8 cellular contexts compared by ENCODE assay signal in genomic region chr7:100888529-100888987, GRCh38. TPM values are rescaled to one million over a fixed set of nuclear protein-coding genes. Genes with fewer than 3 reads are reported as not detected.
DNase-seq lines count a peak whose midpoint lies in the region; ATAC-seq and TF ChIP-seq lines count a peak whose summit lies in the region.

No MANE protein-coding gene starts in this region.

- H3K27me3 Mint-ChIP-seq in brain: peaks cover 19% of the 10 kb centered on the region

- WGBS in mesendoderm (ENCODE audit: extremely low coverage, insufficient coverage, low lambda C conversion rate): no CpG with 5 or more reads among the region's 10 CpGs

- H3K4me1 Mint-ChIP-seq in brain: peaks cover 45% of the 10 kb centered on the region

- H3K18ac ChIP-seq in mesendoderm (ENCODE audit: low read length): peak overlapping the region; percentile 70

- peak; percentile 24 for DNase-seq in A673 (ENCODE audit: low spot score)
- no peak for DNase-seq in HL-60 (ENCODE audit: low read depth in 1 of 2, low spot score in 1 of 2)
- no peak for DNase-seq in mesendoderm
- DNase-seq in glomerular visceral epithelial cell (ENCODE audit: extremely low spot score): no peak
- DNase-seq in NCI-H446 treated with DMSO at 0.1 percent for 48 hours (lab: John Stamatoyannopoulos, UW): no peak

- no peaks in the 10 kb centered on the region for H3K9me3 Mint-ChIP-seq in brain

- no peak overlapping the region for H2BK120ac ChIP-seq in mesendoderm (ENCODE audit: low read depth, low read length)

- peaks cover 50% of the 10 kb centered on the region for H3K36me3 Mint-ChIP-seq in brain

- H2BK15ac ChIP-seq in mesendoderm (replicated peaks; ENCODE audit: low read depth): no peak overlapping the region

- H3K4me1 ChIP-seq in A673 (ENCODE audit: insufficient read depth, low read length, poor library complexity, severe bottlenecking) (peaks cover 24% of the 10 kb centered on the region), mesendoderm (ENCODE audit: control insufficient read depth, low read depth, low read length) (peaks cover 2% of the 10 kb centered on the region)

- H3K36me3 ChIP-seq in A673 (ENCODE audit: insufficient read depth, low read length, poor library complexity, severe bottlenecking): peaks cover 53% of the 10 kb centered on the region
- peaks cover 23% of the 10 kb centered on the region for H3K36me3 ChIP-seq in mesendoderm (ENCODE audit: control insufficient read depth, insufficient read depth, low read length)

- H4K5ac ChIP-seq in mesendoderm (ENCODE audit: low read length): no peak overlapping the region

- no peaks in the 10 kb centered on the region for H3K27me3 ChIP-seq in A673 (replicated peaks; ENCODE audit: insufficient read depth, low read depth, low read length, poor library complexity)
- peaks cover 18% of the 10 kb centered on the region for H3K27me3 ChIP-seq in HL-60 (ENCODE audit: insufficient read depth, poor library complexity, severe bottlenecking)
- no peaks in the 10 kb centered on the region for H3K27me3 ChIP-seq in mesendoderm (ENCODE audit: insufficient read depth, low read length, poor library complexity)

- ATAC-seq in GM19395 (IDR thresholded peaks at IDR 0.05; ENCODE audit: unreplicated experiment): no peak
- ATAC-seq in HG02885 (IDR thresholded peaks at IDR 0.05; ENCODE audit: poor library complexity, unreplicated experiment): no peak

- H3K27ac ChIP-seq in A673 (ENCODE audit: low read depth, low read length, poor library complexity, severe bottlenecking) (peak overlapping the region; percentile 77), HL-60 (replicated peaks) (peak overlapping the region; percentile 86), mesendoderm (ENCODE audit: low read depth, low read length) (peak overlapping the region; percentile 74)

- H3K4me3 ChIP-seq in A673 (ENCODE audit: low read depth, low read length, poor library complexity, severe bottlenecking) (peak overlapping the region; percentile 56), HL-60 (replicated peaks; ENCODE audit: insufficient read depth, low read length) (peak overlapping the region; percentile 73), mesendoderm (ENCODE audit: low read length) (peak overlapping the region; percentile 71)

- H3K79me2 ChIP-seq in mesendoderm (ENCODE audit: control insufficient read depth, insufficient read depth, low read length): peaks cover 15% of the 10 kb centered on the region

- peak overlapping the region; percentile 41 to 85 (median 66) for H3K27ac Mint-ChIP-seq in brain

- H2AK5ac ChIP-seq in mesendoderm (ENCODE audit: low read length): no peak overlapping the region

- H3K9me3 ChIP-seq in A673 (ENCODE audit: low read depth, low read length, poor library complexity, severe bottlenecking): no peaks in the 10 kb centered on the region

- H3K9ac ChIP-seq in mesendoderm (ENCODE audit: low read length): peak overlapping the region; percentile 87

- TF ChIP-seq CTCF in A673 (conservative IDR thresholded peaks at IDR 0.05; ENCODE audit: low read depth, low read length): no peak
- no peak for TF ChIP-seq CTCF in HL-60 (IDR thresholded peaks at IDR 0.05; ENCODE audit: insufficient read depth, low read length)
- TF ChIP-seq CTCF in brain (conservative IDR thresholded peaks at IDR 0.05): no peak

- intact Hi-C loops in A673 (cut with micrococcal nuclease; ENCODE audit: unreplicated experiment): no loop called here

- H3K56ac ChIP-seq in mesendoderm (ENCODE audit: low read length): peak overlapping the region; percentile 98

- H3K79me1 ChIP-seq in mesendoderm (ENCODE audit: low read length): peaks cover 1% of the 10 kb centered on the region

- H3K4ac ChIP-seq in mesendoderm (ENCODE audit: low read depth, low read length): no peak overlapping the region

- no peak overlapping the region for H2BK5ac ChIP-seq in mesendoderm (ENCODE audit: low read length)

- POLR2A ChIA-PET in A673 (lab: Charles Lee; ENCODE audit: low non-redundant PET): interaction anchor here (2.1 kb wide), 1 partner anchor 14 kb away, joined by 4 read pairs; the partner anchor contains the start of gene SRRT

- CTCF ChIA-PET in A673 (lab: Charles Lee): interaction anchor here (0.5 kb wide), 1 partner anchor 189 kb away, joined by 11 read pairs; no protein-coding TSS in a partner anchor

- H4K8ac ChIP-seq in mesendoderm (ENCODE audit: low read depth, low read length): no peak overlapping the region

- peak overlapping the region; percentile 63 to 89 (median 86) for H3K4me3 Mint-ChIP-seq in brain

- peak overlapping the region; percentile 67 for H3K4me2 ChIP-seq in mesendoderm (ENCODE audit: low read length)

- no TSS peak for BruUV-seq in A673 (replicated peaks; lab: Mats Ljungman, UMichigan)

- H3K23ac ChIP-seq in mesendoderm (ENCODE audit: low read length): no peak overlapping the region

RNA-seq across cellular contexts. Expression of gene UFSP1, which starts 1.0 kb away (rescaled TPM):
- 4.7 and 5.0 TPM in 2 replicates for total RNA-seq in A673 (2021)
- 1.1 TPM for polyA plus RNA-seq in brain (ENCODE audit: insufficient read depth, low read depth, low replicate concordance)
- polyA plus RNA-seq in mesendoderm (2013, experiment 1 of 2): 2.1 TPM
- polyA plus RNA-seq in mesendoderm (2013, experiment 2 of 2): 2.2 TPM

RNA-seq across cellular contexts. Expression of gene ACHE, which starts 7.1 kb away (rescaled TPM):
- total RNA-seq in A673 (2021): 0.52 and 0.87 TPM in 2 replicates
- 9.3 TPM for polyA plus RNA-seq in brain (ENCODE audit: insufficient read depth, low read depth, low replicate concordance)
- 25.8 TPM for polyA plus RNA-seq in mesendoderm (2013, experiment 1 of 2)
- 24.9 TPM for polyA plus RNA-seq in mesendoderm (2013, experiment 2 of 2)

RNA-seq across cellular contexts. Expression of gene SRRT, which starts 13.7 kb away (rescaled TPM):
- 257 and 277 TPM in 2 replicates for total RNA-seq in A673 (2021)
- 68.3 TPM for polyA plus RNA-seq in brain (ENCODE audit: insufficient read depth, low read depth, low replicate concordance)
- 168 TPM for polyA plus RNA-seq in mesendoderm (2013, experiment 1 of 2)
- polyA plus RNA-seq in mesendoderm (2013, experiment 2 of 2): 157 TPM

RNA-seq across cellular contexts. Expression of gene TRIP6, which starts 21.4 kb away (rescaled TPM):
- total RNA-seq in A673 (2021): 114 and 140 TPM in 2 replicates
- polyA plus RNA-seq in brain (ENCODE audit: insufficient read depth, low read depth, low replicate concordance): 26.8 TPM
- polyA plus RNA-seq in mesendoderm (2013, experiment 1 of 2): 84.1 TPM
- polyA plus RNA-seq in mesendoderm (2013, experiment 2 of 2): 85.5 TPM

RNA-seq across cellular contexts. Expression of gene SLC12A9, which starts 36.0 kb away (rescaled TPM):
- total RNA-seq in A673 (2021): 23.8 and 26.1 TPM in 2 replicates
- polyA plus RNA-seq in brain (ENCODE audit: insufficient read depth, low read depth, low replicate concordance): 15.7 TPM
- 16.0 TPM for polyA plus RNA-seq in mesendoderm (2013, experiment 1 of 2)
- 16.1 TPM for polyA plus RNA-seq in mesendoderm (2013, experiment 2 of 2)
